In the genomic region with DNA sequence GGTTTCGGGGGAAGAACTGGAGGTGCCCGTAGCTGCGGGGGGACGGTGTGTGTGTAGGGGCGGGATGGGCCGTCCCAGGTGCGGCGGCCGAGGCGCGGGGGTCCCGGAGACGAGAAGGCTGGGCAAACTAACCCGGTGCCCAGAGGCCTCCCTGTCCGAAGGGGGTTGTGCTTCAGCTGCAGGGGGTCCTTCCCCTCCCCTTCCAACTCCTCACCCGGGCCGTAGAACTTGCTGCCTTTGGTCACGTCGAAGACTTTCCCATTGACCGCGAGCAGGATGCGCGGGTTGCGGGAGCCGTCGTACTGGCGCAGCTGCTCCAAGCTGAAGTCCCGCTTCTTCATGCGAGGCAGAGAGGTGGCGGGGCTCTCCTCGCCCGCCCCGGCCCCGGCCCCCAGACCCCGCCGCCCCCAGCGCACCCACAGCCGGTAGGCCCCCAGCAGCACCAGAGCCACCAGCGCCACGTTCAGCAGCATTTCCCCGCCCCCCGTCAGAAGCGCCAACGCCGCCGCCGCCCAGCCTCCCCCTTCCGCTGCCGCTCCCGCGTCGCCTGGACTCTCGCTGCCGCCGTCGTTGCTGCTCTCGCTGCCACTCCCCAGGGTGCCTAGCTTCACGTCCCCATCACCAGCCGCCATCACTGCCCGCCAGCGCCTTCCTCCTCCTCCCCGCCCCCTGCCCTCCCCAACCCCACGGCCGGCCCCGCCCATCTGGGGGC, we compare ENCODE assay signal across 8 cellular contexts. TPM values are rescaled to one million over a fixed set of nuclear protein-coding genes. Genes with fewer than 3 reads are reported as not detected.
DNase-seq lines count a peak whose midpoint lies in the region; ATAC-seq and TF ChIP-seq lines count a peak whose summit lies in the region.

Gene PGRMC2, minus strand, starts transcription at position 655 of the 712 bp plus-strand sequence. Its CDS starts 23 bp downstream, at position 632.

- peaks cover 29% of the 10 kb centered on the region for H3K4me1 Mint-ChIP-seq in Caco-2 (ENCODE audit: low read depth, unreplicated experiment)
- H3K4me1 Mint-ChIP-seq in activated CD4-positive, alpha-beta memory T cell treated with anti-CD3 and anti-CD28 coated beads for 36 hours (ENCODE audit: low read depth), result peaks cover 36% of the 10 kb centered on the region

- peak within 1 kb of the TSS; percentile 77 for H3K9ac ChIP-seq in HUES48 (ENCODE audit: low read depth, low read length)

- intact Hi-C loops in Caco-2 (cut with micrococcal nuclease; ENCODE audit: unreplicated experiment), result loop anchor here (2.0 to 10.0 kb wide), 5 partner anchors 225 to 405 kb away; partner anchors contain the start of genes ABHD18, MFSD8 and PLK4
- intact Hi-C loops in activated CD4-positive, alpha-beta memory T cell treated with anti-CD3 and anti-CD28 coated beads for 36 hours (cut with micrococcal nuclease), result loop anchor here (5.0 to 10.0 kb wide), 2 partner anchors 267 to 575 kb away; no protein-coding TSS in a partner anchor

- H3K9me3 ChIP-seq in Caco-2 (no peaks in the 10 kb centered on the region; the same call in 1 of the 2 replicates), HUES48 (ENCODE audit: control insufficient read depth, insufficient read depth, low read length) (no peaks in the 10 kb centered on the region), neuron (ENCODE audit: low read length) (no peaks in the 10 kb centered on the region)

- H3K4me1 ChIP-seq in Caco-2 (peaks cover 30% of the 10 kb centered on the region), HUES48 (ENCODE audit: control insufficient read depth, insufficient read depth, low read length) (peaks cover 18% of the 10 kb centered on the region), neuron (ENCODE audit: insufficient read depth, low read length) (peaks cover 9% of the 10 kb centered on the region)

- peak within 1 kb of the TSS; percentile 91 for H3K27ac ChIP-seq in HUES48 (ENCODE audit: low read depth, low read length)

- H3K27ac Mint-ChIP-seq in Caco-2 (ENCODE audit: unreplicated experiment), result peak within 1 kb of the TSS; percentile 82
- peak within 1 kb of the TSS; percentile 88 for H3K27ac Mint-ChIP-seq in activated CD4-positive, alpha-beta memory T cell treated with anti-CD3 and anti-CD28 coated beads for 36 hours

- H3K27me3 Mint-ChIP-seq in Caco-2 (ENCODE audit: insufficient read depth, unreplicated experiment), result no peaks in the 10 kb centered on the region
- H3K27me3 Mint-ChIP-seq in activated CD4-positive, alpha-beta memory T cell treated with anti-CD3 and anti-CD28 coated beads for 36 hours, result no peaks in the 10 kb centered on the region

- peak within 1 kb of the TSS; percentile 76 for H2AFZ ChIP-seq in neuron (ENCODE audit: low read depth, low read length)

- H3K36me3 Mint-ChIP-seq in Caco-2 (ENCODE audit: insufficient read depth, unreplicated experiment), result peaks cover 20% of the 10 kb centered on the region
- peaks cover 11% of the 10 kb centered on the region for H3K36me3 Mint-ChIP-seq in activated CD4-positive, alpha-beta memory T cell treated with anti-CD3 and anti-CD28 coated beads for 36 hours

- CTCF ChIA-PET in Caco-2 (lab: Charles Lee), result interaction anchor here (0.5 to 1.2 kb wide), 4 partner anchors 36 to 358 kb away, joined by 3 to 4 read pairs (median 4); no protein-coding TSS in a partner anchor
- CTCF ChIA-PET in activated CD4-positive, alpha-beta memory T cell treated with anti-CD3 and anti-CD28 coated beads for 36 hours (lab: Charles Lee), result no interaction called here

- no TSS peak for BruUV-seq in Caco-2 (replicated peaks; lab: Mats Ljungman, UMichigan)

- H3K27me3 ChIP-seq in Caco-2 (replicated peaks; ENCODE audit: control insufficient read depth, insufficient read depth, low read length) (no peaks in the 10 kb centered on the region), HUES48 (ENCODE audit: control insufficient read depth, insufficient read depth, low read length) (no peaks in the 10 kb centered on the region), neuron (ENCODE audit: insufficient read depth, low read length) (no peaks in the 10 kb centered on the region)

- H3K9me3 Mint-ChIP-seq in Caco-2 (ENCODE audit: unreplicated experiment), result no peaks in the 10 kb centered on the region
- no peaks in the 10 kb centered on the region for H3K9me3 Mint-ChIP-seq in activated CD4-positive, alpha-beta memory T cell treated with anti-CD3 and anti-CD28 coated beads for 36 hours

- peak; percentile 15 for ATAC-seq in GM19395 (IDR thresholded peaks at IDR 0.05; ENCODE audit: unreplicated experiment)

- H3K36me3 ChIP-seq in Caco-2 (ENCODE audit: control insufficient read depth, insufficient read depth, low read length), result no peaks in the 10 kb centered on the region
- peaks cover 20% of the 10 kb centered on the region; the same call in 1 of the 2 replicates for H3K36me3 ChIP-seq in HUES48 (ENCODE audit: control insufficient read depth, insufficient read depth, low read length)
- peaks cover 6% of the 10 kb centered on the region for H3K36me3 ChIP-seq in neuron (ENCODE audit: insufficient read depth, low read length)

- peak; percentile 46 to 50 for DNase-seq in Caco-2
- no peak for DNase-seq in activated CD4-positive, alpha-beta memory T cell treated with anti-CD3 and anti-CD28 coated beads for 36 hours
- no peak for DNase-seq in foreskin fibroblast
- DNase-seq in SHP77 (lab: John Stamatoyannopoulos, UW), result no peak
- no peak for DNase-seq in erythroblast (lab: John Stamatoyannopoulos, UW)

- peak within 1 kb of the TSS; percentile 91 for H3K4me3 Mint-ChIP-seq in Caco-2 (ENCODE audit: unreplicated experiment)
- peak within 1 kb of the TSS; percentile 93 for H3K4me3 Mint-ChIP-seq in activated CD4-positive, alpha-beta memory T cell treated with anti-CD3 and anti-CD28 coated beads for 36 hours

- POLR2A ChIA-PET in Caco-2 (lab: Charles Lee), result interaction anchor here (1.0 to 1.1 kb wide), 3 partner anchors 35 to 286 kb away, joined by 3 to 9 read pairs (median 5); partner anchors contain the start of gene LARP1B
- POLR2A ChIA-PET in activated CD4-positive, alpha-beta memory T cell treated with anti-CD3 and anti-CD28 coated beads for 36 hours (lab: Charles Lee), result interaction anchor here (0.9 to 2.9 kb wide), 3 partner anchors 15 to 322 kb away, joined by 3 to 18 read pairs (median 10); partner anchors contain the start of genes ABHD18, LARP1B and MFSD8

- H3K4me3 ChIP-seq in Caco-2 (ENCODE audit: low read depth, low read length), result peak within 1 kb of the TSS; percentile 92
- H3K4me3 ChIP-seq in HUES48 (ENCODE audit: low read depth, low read length), result peak within 1 kb of the TSS; percentile 77
- H3K4me3 ChIP-seq in foreskin fibroblast (ENCODE audit: low read depth in 1 of 2, low read length in 2 of 2), result peak within 1 kb of the TSS; percentile 83 to 89
- peak within 1 kb of the TSS; percentile 98 for H3K4me3 ChIP-seq in neuron (ENCODE audit: low read length)

- TF ChIP-seq CTCF in Caco-2 (IDR thresholded peaks at IDR 0.05; ENCODE audit: insufficient read depth in 1 of 2, low read depth in 1 of 2, low read length in 1 of 2, severe bottlenecking in 1 of 2, unreplicated experiment in 1 of 2), result no peak
- no peak for TF ChIP-seq CTCF in foreskin fibroblast (IDR thresholded peaks at IDR 0.05; ENCODE audit: low read depth, low read length)

- no peak for TF ChIP-seq POLR2A in erythroblast (IDR thresholded peaks at IDR 0.05; ENCODE audit: low read length)

RNA-seq across cellular contexts. Expression of gene PGRMC2, which starts in this region (rescaled TPM):
- 72.5 and 73.1 TPM in 2 replicates for total RNA-seq in Caco-2 (2022)
- total RNA-seq in activated CD4-positive, alpha-beta memory T cell treated with anti-CD3 and anti-CD28 coated beads for 36 hours, result 10 to 100 TPM; 33.7 to 34.2 TPM

Comparison
In these comparisons a context has a peak if more than half of its experiments do, and no peak if none do; other contexts are left out.
1. DNase-seq: peak in Caco-2 (2 of 2); none in activated CD4-positive, alpha-beta memory T cell treated with anti-CD3 and anti-CD28 coated beads for 36 hours (single experiment), foreskin fibroblast (0 of 2), SHP77 (0 of 2) and erythroblast (0 of 2).
2. Peak in every context shown above with its lines, with median percentiles within 50 percentile points of each other: H3K4me3 ChIP-seq.